Comparison of ENCODE assay signal across 12 cellular contexts in the genomic region with DNA sequence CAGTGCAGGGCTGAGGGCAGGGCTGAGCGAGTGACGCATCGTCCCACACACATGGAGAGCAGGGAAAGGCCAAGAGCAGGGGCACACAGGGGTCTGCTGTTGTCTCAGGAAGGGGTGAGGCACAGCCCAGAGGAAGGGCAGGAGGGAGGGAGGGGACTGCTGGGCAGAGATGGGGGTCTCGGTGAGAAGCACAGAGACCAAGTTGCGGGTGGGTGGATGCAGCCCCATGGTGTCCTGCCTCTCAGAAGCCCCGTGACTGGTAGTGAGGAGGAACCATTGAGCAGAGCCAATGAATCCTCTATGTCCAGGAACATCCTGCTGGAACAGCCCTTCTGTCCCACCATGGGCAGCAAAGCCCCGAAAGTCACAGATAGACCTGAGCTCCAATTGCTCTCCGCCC. TPM values are rescaled to one million over a fixed set of nuclear protein-coding genes. Genes with fewer than 3 reads are reported as not detected.
DNase-seq lines count a peak whose midpoint lies in the region; ATAC-seq and TF ChIP-seq lines count a peak whose summit lies in the region.
"Had no signal": no experiment of that assay in that cellular context is flagged by ENCODE, and none has a peak within 500 bp of the region (broad histone marks: within the 10 kb centered on the region; RNA-seq: fewer than 3 reads in every experiment).

No MANE protein-coding gene starts in this region.

- no peaks in the 10 kb centered on the region for H3K27me3 ChIP-seq in HUES6 (ENCODE audit: control insufficient read depth, insufficient read depth, low read length)
- no peaks in the 10 kb centered on the region for H3K27me3 ChIP-seq in thoracic aorta (replicated peaks; ENCODE audit: insufficient read depth)

- DNase-seq in thoracic aorta (ENCODE audit: low spot score), result no peak
- no peak for DNase-seq in COLO668 (lab: John Stamatoyannopoulos, UW; ENCODE audit: unreplicated experiment)
- no peak for DNase-seq in activated naive CD4-positive, alpha-beta T cell (lab: John Stamatoyannopoulos, UW)
- DNase-seq: amygdala; CD8-positive, alpha-beta memory T cell; effector memory CD4-positive, alpha-beta T cell; nucleus accumbens; SW 1271 had no signal

- H3K9me3 Mint-ChIP-seq in nephron, result peaks cover 3% of the 10 kb centered on the region
- H3K9me3 Mint-ChIP-seq: CD8-positive, alpha-beta memory T cell had no signal

- H3K27ac ChIP-seq in HUES6 (ENCODE audit: low read depth, low read length) (peak overlapping the region; percentile 44; the same call in 1 of the 2 replicates), cingulate gyrus (ENCODE audit: low read depth, low read length) (peak overlapping the region; percentile 89), thoracic aorta (peak overlapping the region; percentile 88 to 96)

- H3K36me3 ChIP-seq in HUES6 (ENCODE audit: control insufficient read depth, insufficient read depth, low read length), result peaks cover 29% of the 10 kb centered on the region
- H3K36me3 ChIP-seq in thoracic aorta, result peaks cover 17% of the 10 kb centered on the region

- peaks cover 88% of the 10 kb centered on the region for H3K4me1 Mint-ChIP-seq in nephron
- H3K4me1 Mint-ChIP-seq: CD8-positive, alpha-beta memory T cell had no signal

- H3K27me3 Mint-ChIP-seq in nephron (ENCODE audit: low read depth), result no peaks in the 10 kb centered on the region
- H3K27me3 Mint-ChIP-seq: CD8-positive, alpha-beta memory T cell had no signal

- H3K4me1 ChIP-seq in HUES6 (ENCODE audit: control insufficient read depth, insufficient read depth, low read length) (peaks cover 26% of the 10 kb centered on the region), thoracic aorta (ENCODE audit: control insufficient read depth in 1 of 2, low read depth in 2 of 2) (peaks cover 53 to 78% of the 10 kb centered on the region in 2 donors)

- peak overlapping the region in 2 of 3 experiments; percentile 28 to 75 for H3K4me3 Mint-ChIP-seq in nephron
- H3K4me3 Mint-ChIP-seq: CD8-positive, alpha-beta memory T cell had no signal

- TF ChIP-seq CTCF in nephron (IDR thresholded peaks at IDR 0.05; ENCODE audit: unreplicated experiment in 3 of 3), result no peak
- TF ChIP-seq CTCF in thoracic aorta (IDR thresholded peaks at IDR 0.05), result no peak

- no peak overlapping the region for H3K4me3 ChIP-seq in HUES6 (ENCODE audit: low read depth, low read length)
- no peak overlapping the region for H3K4me3 ChIP-seq in thoracic aorta

- H3K9ac ChIP-seq in HUES6 (ENCODE audit: low read length), result no peak overlapping the region

- ATAC-seq in thoracic aorta (ENCODE audit: insufficient number of reproducible peaks, low FRiP score, low read depth) (no peak), HG03108 (IDR thresholded peaks at IDR 0.05; ENCODE audit: unreplicated experiment) (no peak)

- H3K9me3 ChIP-seq in HUES6 (ENCODE audit: control insufficient read depth, insufficient read depth, low read depth, low read length) (peaks cover 7% of the 10 kb centered on the region; the same call in 1 of the 2 replicates), thoracic aorta (no peaks in the 10 kb centered on the region)

- peak overlapping the region; percentile 97 to 99 (median 99) for H3K27ac Mint-ChIP-seq in nephron

- H3K36me3 Mint-ChIP-seq in nephron (ENCODE audit: low read depth), result peaks cover 83% of the 10 kb centered on the region

RNA-seq across cellular contexts. Expression of a gene that starts 17.8 kb away (rescaled TPM):
- 100 to 1,000 TPM; 166 to 273 TPM for total RNA-seq in thoracic aorta
